Comparison of ENCODE assay signal across 10 cellular contexts in the genomic region with DNA sequence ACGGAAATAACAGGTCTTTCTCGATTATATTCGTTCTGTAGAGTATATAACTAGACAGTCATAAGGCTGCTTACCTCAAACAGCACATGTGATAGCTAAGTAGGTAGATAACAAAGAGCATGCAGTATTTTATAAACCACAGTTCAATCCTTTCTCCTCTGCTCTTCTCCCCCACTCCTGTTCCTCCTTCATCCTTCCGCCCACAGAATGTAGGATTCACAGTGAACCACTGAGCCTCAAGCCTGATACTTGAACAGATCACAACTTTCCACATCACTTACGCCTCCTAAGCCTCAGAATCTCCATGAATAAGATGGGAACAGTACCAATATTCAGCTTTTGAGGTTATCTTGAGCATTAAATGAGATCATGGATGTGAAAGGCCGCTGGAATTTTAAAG.
"Had no signal": no experiment of that assay in that cellular context is flagged by ENCODE, and none has a peak within 500 bp of the region (broad histone marks: within the 10 kb centered on the region; RNA-seq: fewer than 3 reads in every experiment).

No MANE protein-coding gene starts in this region.

- H3K9me3 Mint-ChIP-seq: GM23338, H9, HFFc6 had no signal

- H3K27ac Mint-ChIP-seq: GM23338, H9, HFFc6 had no signal

- H2AFZ ChIP-seq: GM23338 had no signal

- H3K4me3 Mint-ChIP-seq: GM23338, H9, HFFc6 had no signal

- H3K4me3 ChIP-seq: GM23338, K562 had no signal

- H3K27ac ChIP-seq: HL-60, KMS-11 had no signal

- DNase-seq: H9, HCEC 1CT, HFFc6 had no signal

- H3K4me2 ChIP-seq: GM23338, KMS-11 had no signal

- ATAC-seq: GM23338, HepG2, K562 had no signal

- H3K4me1 Mint-ChIP-seq: GM23338, H9 had no signal

- H3K9ac ChIP-seq: KMS-11 had no signal

- FAIRE-seq: H1, H54, HepG2, K562 had no signal
